In genomic region chr10:95242581-95243317, GRCh38 we compare ENCODE assay signal across 8 cellular contexts. TPM values are rescaled to one million over a fixed set of nuclear protein-coding genes. Genes with fewer than 3 reads are reported as not detected.
DNase-seq lines count a peak whose midpoint lies in the region; ATAC-seq and TF ChIP-seq lines count a peak whose summit lies in the region.

No MANE protein-coding gene starts in this region.

- ATAC-seq in psoas muscle (peak in 3 of 4 donors; percentile 39 to 67 (median 50)), GM21367 (IDR thresholded peaks at IDR 0.05; ENCODE audit: unreplicated experiment) (no peak)

- H3K4me1 ChIP-seq in psoas muscle = peaks cover 17% of the 10 kb centered on the region

- intact Hi-C loops in psoas muscle (cut with DNase I) = loop anchor here in 1 of 2 donors (2.0 kb wide), 1 partner anchor 110 kb away; no protein-coding TSS in a partner anchor

- no peaks in the 10 kb centered on the region for H3K27me3 ChIP-seq in psoas muscle (ENCODE audit: insufficient read depth in 3 of 3, low read length in 2 of 3)

- H3K36me3 Mint-ChIP-seq in HFFc6 (ENCODE audit: low read depth) = peaks cover 26% of the 10 kb centered on the region

- no peak overlapping the region for H3K27ac Mint-ChIP-seq in HFFc6

- DNase-seq in NCI-H2227 (lab: John Stamatoyannopoulos, UW; ENCODE audit: unreplicated experiment) (peak; percentile 25), NCI-H2227 treated with DMSO at 0.1 percent for 48 hours (lab: John Stamatoyannopoulos, UW) (no peak), HFFc6 (peak; percentile 47), SW480 (ENCODE audit: low spot score) (peak; percentile 53), fibroblast of peridontal ligament (ENCODE audit: extremely low read depth) (peak; percentile 77), psoas muscle (no peak), GM19238 (ENCODE audit: insufficient read length, low spot score) (no peak)

- no peaks in the 10 kb centered on the region; the same call in 1 of the 2 replicates for H3K27me3 Mint-ChIP-seq in HFFc6 (ENCODE audit: insufficient read depth)

- no peak overlapping the region for H3K4me3 Mint-ChIP-seq in HFFc6

- peak overlapping the region; percentile 16 for H3K27ac ChIP-seq in psoas muscle

- H3K9me3 ChIP-seq in psoas muscle = no peaks in the 10 kb centered on the region

- no peak overlapping the region for H3K4me3 ChIP-seq in psoas muscle

- TF ChIP-seq CTCF in HFFc6 (IDR thresholded peaks at IDR 0.05) = peak; percentile 85
- TF ChIP-seq CTCF in psoas muscle (IDR thresholded peaks at IDR 0.05) = peak; percentile 49

- 77 to 82% (median 82%) methylated on average over 8 of the region's 8 CpGs for WGBS in psoas muscle, 3 donors

- H3K36me3 ChIP-seq in psoas muscle (ENCODE audit: insufficient read depth in 1 of 2, low read depth in 1 of 2) = peaks cover under 1 to 63% of the 10 kb centered on the region in 2 donors

- H3K9me3 Mint-ChIP-seq in HFFc6 = no peaks in the 10 kb centered on the region

- H3K4me1 Mint-ChIP-seq in HFFc6 (ENCODE audit: low read depth) = peaks cover 37% of the 10 kb centered on the region

RNA-seq across cellular contexts. Expression of gene PDLIM1, which starts 48.1 kb away (rescaled TPM):
- total RNA-seq in HFFc6 (2021; fragmentation: NEBNext Ultra II Directional; extraction: Animal tissue kit (Norgen Biotek cat#: 25700)) = 100 to 1,000 TPM; 131 to 163 (median 154) TPM
- 100 to 1,000 TPM; 267 to 504 (median 329) TPM for total RNA-seq in psoas muscle
- polyA plus RNA-seq in psoas muscle = 100 to 1,000 TPM in 2 of 3 donors, 10 to 100 TPM in 1; 97.3 to 493 (median 311) TPM

RNA-seq across cellular contexts. Expression of gene ACSM6, which starts 48.7 kb away (rescaled TPM):
- not detected for total RNA-seq in HFFc6 (2021; fragmentation: NEBNext Ultra II Directional; extraction: Animal tissue kit (Norgen Biotek cat#: 25700))
- not detected for total RNA-seq in psoas muscle
- not detected for polyA plus RNA-seq in psoas muscle

Comparison
In these comparisons a context has a peak if more than half of its experiments do, and no peak if none do; other contexts are left out.
1. DNase-seq: peak in NCI-H2227 (single experiment), HFFc6 (single experiment), SW480 (single experiment) and fibroblast of peridontal ligament (single experiment); none in NCI-H2227 treated with DMSO at 0.1 percent for 48 hours (single experiment), psoas muscle (0 of 2) and GM19238 (single experiment).